28 cellular contexts compared by ENCODE assay signal in the genomic region with DNA sequence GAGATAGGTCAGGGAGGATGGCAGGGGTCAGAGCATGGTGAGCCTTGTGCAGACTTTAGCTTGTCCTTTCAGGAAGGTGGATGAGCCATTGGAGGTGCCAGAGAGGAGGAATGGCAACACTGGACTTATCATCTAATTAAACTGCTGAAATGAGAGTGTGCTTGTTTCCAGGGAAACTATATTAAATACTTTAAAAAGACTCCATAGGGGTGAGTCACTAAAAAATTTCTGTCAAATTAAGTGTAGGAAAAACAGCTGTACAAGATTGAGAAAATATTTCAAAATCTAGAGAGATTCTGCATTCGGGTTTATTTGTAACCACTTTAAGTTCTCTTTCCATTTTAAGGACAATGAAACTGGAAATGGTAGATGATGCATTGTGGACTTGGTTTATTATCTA. TPM values are rescaled to one million over a fixed set of nuclear protein-coding genes. Genes with fewer than 3 reads are reported as not detected.
"Had no signal": no experiment of that assay in that cellular context is flagged by ENCODE, and none has a peak within 500 bp of the region (broad histone marks: within the 10 kb centered on the region; RNA-seq: fewer than 3 reads in every experiment).

No MANE protein-coding gene starts in this region.

- DNase-seq: dermis blood vessel endothelial cell; effector memory CD4-positive, alpha-beta T cell; foreskin melanocyte; glutamatergic neuron; heart right ventricle; hippocampal formation; left cardiac atrium; left lung; mesenchymal stem cell; naive thymus-derived CD8-positive, alpha-beta T cell; occipital lobe; ovary; posterior cingulate gyrus; psoas muscle; right cardiac atrium; sigmoid colon; spleen; stimulated activated CD4-positive, alpha-beta T cell treated with anti-CD3 and anti-CD28 coated beads, Interleukin-4, amount 100 ng/mL, for 4 hours; stimulated activated naive CD8-positive, alpha-beta T cell treated with anti-CD3 and anti-CD28 coated beads, Interleukin-15, Interleukin-2, amounts not matched to agents 100 U/mL and 50 U/mL, for 24 hours; substantia nigra; testis; tibial artery had no signal

- H3K4me3 Mint-ChIP-seq: mesothelial cell of epicardium; naive thymus-derived CD8-positive, alpha-beta T cell; stimulated activated memory B cell treated with anti-CD40 and anti-IgM and Interleukin-4, amounts not matched to agents 10 μg/mL and 1 μg/mL and 100 μg/mL, for 72 hours; type B pancreatic cell had no signal

- H3K27me3 ChIP-seq: esophagus muscularis mucosa, ovary, sigmoid colon, testis, tibial artery had no signal

- H3K4me3 ChIP-seq: coronary artery, esophagus muscularis mucosa, heart right ventricle, left lung, ovary, psoas muscle, sigmoid colon, skin epidermis, spleen, testis, tibial artery had no signal

- H3K27ac ChIP-seq: coronary artery, esophagus muscularis mucosa, heart right ventricle, left lung, ovary, sigmoid colon, skin epidermis, testis, tibial artery had no signal

- H3K36me3 ChIP-seq: esophagus muscularis mucosa, heart right ventricle, left lung, ovary, sigmoid colon, spleen, tibial artery had no signal

- H3K9me3 Mint-ChIP-seq: mesothelial cell of epicardium; stimulated activated memory B cell treated with anti-CD40 and anti-IgM and Interleukin-4, amounts not matched to agents 10 μg/mL and 1 μg/mL and 100 μg/mL, for 72 hours had no signal

- H3K9me3 ChIP-seq: esophagus muscularis mucosa, heart right ventricle, left lung, ovary, psoas muscle, sigmoid colon, spleen, testis, tibial artery had no signal

- H3K36me3 Mint-ChIP-seq: naive thymus-derived CD8-positive, alpha-beta T cell; stimulated activated memory B cell treated with anti-CD40 and anti-IgM and Interleukin-4, amounts not matched to agents 10 μg/mL and 1 μg/mL and 100 μg/mL, for 72 hours had no signal

- H3K27ac Mint-ChIP-seq: mesothelial cell of epicardium; stimulated activated memory B cell treated with anti-CD40 and anti-IgM and Interleukin-4, amounts not matched to agents 10 μg/mL and 1 μg/mL and 100 μg/mL, for 72 hours; type B pancreatic cell had no signal

- H3K4me1 ChIP-seq: esophagus muscularis mucosa, left lung, sigmoid colon, spleen, testis, tibial artery had no signal

- H3K27me3 Mint-ChIP-seq: type B pancreatic cell had no signal

- H3K4me1 Mint-ChIP-seq: naive thymus-derived CD8-positive, alpha-beta T cell; stimulated activated memory B cell treated with anti-CD40 and anti-IgM and Interleukin-4, amounts not matched to agents 10 μg/mL and 1 μg/mL and 100 μg/mL, for 72 hours had no signal

RNA-seq across cellular contexts. Expression of gene FRAS1, which starts 11.4 kb away (rescaled TPM):
- total RNA-seq: naive thymus-derived CD8-positive, alpha-beta T cell had no signal
